Comparison of ENCODE assay signal across 7 cellular contexts in genomic region chr7:72040641-72041040, GRCh38.
"Had no signal": no experiment of that assay in that cellular context is flagged by ENCODE, and none has a peak within 500 bp of the region (broad histone marks: within the 10 kb centered on the region; RNA-seq: fewer than 3 reads in every experiment).

No MANE protein-coding gene starts in this region.

- DNase-seq: H7, KBM-7 had no signal

- H3K4me1 ChIP-seq: HAP-1 had no signal

- H3K9me3 ChIP-seq: HAP-1 had no signal

- H3K36me3 ChIP-seq: HAP-1 had no signal

- H3K4me3 ChIP-seq: GM23338, HAP-1 had no signal

- H2AFZ ChIP-seq: GM23338 had no signal

- H3K4me2 ChIP-seq: GM23338 had no signal

- H3K27ac ChIP-seq: HL-60 had no signal

- ATAC-seq: GM23338, HCT116, HepG2 had no signal
